23 cellular contexts compared by ENCODE assay signal in the genomic region with DNA sequence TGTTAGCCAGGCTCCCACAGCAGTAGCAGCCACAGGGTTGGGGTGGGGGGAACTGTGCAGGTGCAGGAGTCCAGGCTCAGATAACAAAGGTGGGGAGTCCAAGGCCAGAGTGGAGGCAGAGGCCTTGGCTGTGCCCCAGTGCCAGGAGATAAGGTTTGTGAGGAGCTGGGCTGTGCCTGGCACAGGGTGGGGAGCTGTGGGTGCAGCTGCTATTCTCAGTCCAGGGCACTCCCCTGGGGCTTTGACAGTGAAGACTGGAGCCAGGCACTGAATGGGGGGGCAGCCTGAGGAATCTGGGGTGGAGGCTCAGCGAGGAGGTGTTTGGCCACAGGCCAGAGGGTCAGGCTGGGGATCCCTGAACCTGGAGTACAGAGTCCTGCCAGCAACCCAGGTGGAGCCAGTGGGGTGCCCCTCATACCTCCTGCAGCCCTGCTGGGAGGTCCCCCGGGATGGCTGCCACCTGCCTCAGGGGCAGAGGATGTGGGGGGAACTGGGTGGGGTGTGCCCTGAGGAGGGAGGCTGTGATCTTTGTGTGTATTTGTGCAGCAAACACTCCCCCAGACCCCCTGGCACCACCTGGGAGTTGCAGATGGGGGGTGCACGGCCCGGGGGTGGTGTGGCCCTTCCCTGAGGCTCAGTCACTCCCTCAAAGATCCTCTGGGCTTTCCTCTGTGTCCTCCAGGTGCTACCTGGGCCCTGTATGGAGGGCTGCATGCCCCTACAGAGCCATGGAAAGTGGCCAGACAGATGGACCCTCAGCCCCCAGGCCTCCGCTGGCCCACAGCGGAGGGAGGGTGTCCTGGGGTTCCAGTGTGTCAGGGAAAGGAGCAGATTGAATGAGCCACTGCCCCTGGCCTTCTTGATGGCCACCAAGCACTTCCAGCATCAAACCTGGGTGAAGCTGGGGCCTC. TPM values are rescaled to one million over a fixed set of nuclear protein-coding genes. Genes with fewer than 3 reads are reported as not detected.
DNase-seq lines count a peak whose midpoint lies in the region; ATAC-seq and TF ChIP-seq lines count a peak whose summit lies in the region.
"Had no signal": no experiment of that assay in that cellular context is flagged by ENCODE, and none has a peak within 500 bp of the region (broad histone marks: within the 10 kb centered on the region; RNA-seq: fewer than 3 reads in every experiment).

No MANE protein-coding gene starts in this region.

- intact Hi-C loops in left cardiac atrium (cut with DNase I) = no loop called here
- intact Hi-C loops in Right ventricle myocardium inferior (cut with DNase I) = no loop called here
- intact Hi-C loops in body of pancreas (cut with DNase I) = no loop called here

- H3K4me1 Mint-ChIP-seq in endothelial cell (ENCODE audit: unreplicated experiment) = no peaks in the 10 kb centered on the region

- TF ChIP-seq CTCF in body of pancreas (IDR thresholded peaks at IDR 0.05) (no peak), endothelial cell (IDR thresholded peaks at IDR 0.05; ENCODE audit: unreplicated experiment) (no peak)

- no peak overlapping the region for H3K27ac Mint-ChIP-seq in endothelial cell (ENCODE audit: unreplicated experiment)
- H3K27ac Mint-ChIP-seq: activated T-helper 2 cell treated with anti-CD3 and anti-CD28 coated beads, Interferon-gamma antibody, Interleukin-2, Interleukin-4, amounts not matched to agents 10 μg/mL and 5 μg/mL and 100 μg/mL, durations not matched to agents 14 hours and 24 hours and 36 hours; CD4-positive, alpha-beta T cell; progenitor cell of endocrine pancreas; T-helper 17 cell; type B pancreatic cell; WTC11 had no signal

- H3K4me1 ChIP-seq in body of pancreas = peaks cover 49% of the 10 kb centered on the region

- WGBS in body of pancreas, 2 donors = 25 to 66% methylated on average over 1 to 6 of the region's 6 CpGs

- peak overlapping the region; percentile 74 to 82 (median 80) for H3K27ac ChIP-seq in body of pancreas
- H3K27ac ChIP-seq: cardiac muscle cell had no signal

- peaks cover 2% of the 10 kb centered on the region for H3K27me3 Mint-ChIP-seq in endothelial cell (ENCODE audit: unreplicated experiment)
- H3K27me3 Mint-ChIP-seq: CD4-positive, alpha-beta T cell; naive B cell; progenitor cell of endocrine pancreas; T-helper 17 cell had no signal

- ATAC-seq in left cardiac atrium = peak; percentile 64 to 89
- ATAC-seq in Right ventricle myocardium inferior = no peak
- ATAC-seq in body of pancreas = peak; percentile 83
- no peak for ATAC-seq in HG03342 (IDR thresholded peaks at IDR 0.05; ENCODE audit: unreplicated experiment)
- no peak for ATAC-seq in HG02759 (IDR thresholded peaks at IDR 0.05; ENCODE audit: unreplicated experiment)
- ATAC-seq: T-helper 17 cell, WTC11 had no signal

- TF ChIP-seq POLR2A in body of pancreas (IDR thresholded peaks at IDR 0.05) = no peak

- H3K9me3 Mint-ChIP-seq in endothelial cell (ENCODE audit: unreplicated experiment) = no peaks in the 10 kb centered on the region
- H3K9me3 Mint-ChIP-seq: activated T-helper 2 cell treated with anti-CD3 and anti-CD28 coated beads, Interferon-gamma antibody, Interleukin-2, Interleukin-4, amounts not matched to agents 10 μg/mL and 5 μg/mL and 100 μg/mL, durations not matched to agents 14 hours and 24 hours and 36 hours; CD4-positive, alpha-beta T cell had no signal

- H3K36me3 Mint-ChIP-seq in endothelial cell (ENCODE audit: low read depth, unreplicated experiment) = no peaks in the 10 kb centered on the region
- H3K36me3 Mint-ChIP-seq: naive B cell, type B pancreatic cell, WTC11 had no signal

- DNase-seq in left cardiac atrium (peak; percentile 51), Right ventricle myocardium inferior (ENCODE audit: missing footprints) (no peak), body of pancreas (peak; percentile 81 to 92 (median 90)), mucosa of gallbladder (ENCODE audit: low spot score) (peak; percentile 95), endothelial cell (ENCODE audit: low spot score) (no peak), dedifferentiated amniotic fluid mesenchymal stem cell (ENCODE audit: extremely low spot score) (no peak)
- DNase-seq: CD4-positive, alpha-beta T cell; effector CD8-positive, alpha-beta T cell; H9; hypothalamus; naive B cell; NCI-H1417 treated with DMSO at 0.1 percent for 48 hours; NCI-H510A; SIG-M5; stimulated activated naive CD4-positive, alpha-beta T cell treated with Interleukin-2 at 50 U/mL for 16 hours; T-helper 17 cell had no signal

- no peaks in the 10 kb centered on the region for H3K27me3 ChIP-seq in body of pancreas
- H3K27me3 ChIP-seq: cardiac muscle cell had no signal

- no peaks in the 10 kb centered on the region for H3K9me3 ChIP-seq in body of pancreas

- no peaks in the 10 kb centered on the region for H3K36me3 ChIP-seq in body of pancreas (replicated peaks in 1 of 2; ENCODE audit: insufficient read depth in 1 of 2, low read depth in 2 of 2)
- H3K36me3 ChIP-seq: cardiac muscle cell had no signal

- H3K4me3 Mint-ChIP-seq in endothelial cell (ENCODE audit: unreplicated experiment) = no peak overlapping the region
- H3K4me3 Mint-ChIP-seq: CD4-positive, alpha-beta T cell; H9; T-helper 17 cell; type B pancreatic cell; WTC11 had no signal

- H3K4me3 ChIP-seq in body of pancreas = no peak overlapping the region
- H3K4me3 ChIP-seq: cardiac muscle cell had no signal

RNA-seq across cellular contexts. Expression of a gene that starts 44.4 kb away (rescaled TPM):
- total RNA-seq in left cardiac atrium (1 to 10 TPM; 1.3 to 2.2 TPM), Right ventricle myocardium inferior (0.38 TPM), body of pancreas (1 to 10 TPM; 1.3 to 4.6 TPM), mucosa of gallbladder (225 TPM), endothelial cell (ENCODE audit: unreplicated experiment) (not detected)

RNA-seq across cellular contexts. Expression of a gene that starts 46.3 kb away (rescaled TPM):
- total RNA-seq in left cardiac atrium (10 to 100 TPM; 10.5 to 13.2 TPM), Right ventricle myocardium inferior (9.5 TPM), body of pancreas (10 to 100 TPM; 13.7 to 34.9 TPM), mucosa of gallbladder (24.2 TPM), endothelial cell (ENCODE audit: unreplicated experiment) (35.6 TPM)

Comparison
In these comparisons a context has a peak if more than half of its experiments do, and no peak if none do; other contexts are left out.
1. ATAC-seq: peak in left cardiac atrium (2 of 2) and body of pancreas (single experiment); none in Right ventricle myocardium inferior (single experiment), HG03342 (single experiment) and HG02759 (single experiment).
2. DNase-seq: peak in left cardiac atrium (single experiment), body of pancreas (4 of 4) and mucosa of gallbladder (single experiment); none in Right ventricle myocardium inferior (single experiment), endothelial cell (single experiment) and dedifferentiated amniotic fluid mesenchymal stem cell (single experiment).
3. RNA of a gene that starts 44.4 kb away (total RNA-seq): 225 TPM in mucosa of gallbladder (single experiment); 1.3 to 4.6 TPM in body of pancreas, 1.3 to 2.2 TPM in left cardiac atrium, 0.38 TPM in Right ventricle myocardium inferior (single experiment) and not detected in endothelial cell (single experiment); every median in the first group is over 10 times any median in the second.